In genomic region chr6:13146429-13146828, GRCh38 we compare ENCODE assay signal across 21 cellular contexts.
DNase-seq lines count a peak whose midpoint lies in the region; ATAC-seq, FAIRE-seq and TF ChIP-seq lines count a peak whose summit lies in the region.
"Had no signal": no experiment of that assay in that cellular context is flagged by ENCODE, and none has a peak within 500 bp of the region (broad histone marks: within the 10 kb centered on the region; RNA-seq: fewer than 3 reads in every experiment).

No MANE protein-coding gene starts in this region.

- no peak for TF ChIP-seq CTCF in left lung (IDR thresholded peaks at IDR 0.05)

- WGBS in small intestine, 3 donors: 20 to 72% (median 37%) methylated on average over 3 of the region's 3 CpGs
- 95% methylated on average over 3 of the region's 3 CpGs for WGBS in aorta, 2 donors

- no peak overlapping the region for H3K4me3 ChIP-seq in SJCRH30
- H3K4me3 ChIP-seq in small intestine (ENCODE audit: low read depth in 1 of 2, low read length in 2 of 2): no peak overlapping the region
- H3K4me3 ChIP-seq in aorta (ENCODE audit: low read length in 2 of 2): no peak overlapping the region
- H3K4me3 ChIP-seq in left lung: no peak overlapping the region
- H3K4me3 ChIP-seq: A549, PC-9 had no signal

- intact Hi-C loops in aorta (cut with DNase I): no loop called here
- intact Hi-C loops in left lung (cut with DNase I): no loop called here

- no peak for ATAC-seq in SK-N-SH treated with all-trans-retinoic acid at 6 μM for 48 hours
- no peak for ATAC-seq in aorta (ENCODE audit: low FRiP score)
- ATAC-seq in left lung: no peak
- ATAC-seq: A549 had no signal

- H3K4me1 ChIP-seq in SJCRH30 (peaks cover 9% of the 10 kb centered on the region; the same call in 1 of the 2 replicates), small intestine (ENCODE audit: control insufficient read depth in 2 of 2, insufficient read depth in 1 of 2, low read depth in 1 of 2, low read length in 1 of 2) (no peaks in the 10 kb centered on the region), aorta (ENCODE audit: control insufficient read depth in 1 of 2, insufficient read depth in 2 of 2, low read length in 2 of 2) (peaks cover under 1 to 7% of the 10 kb centered on the region in 2 donors), left lung (no peaks in the 10 kb centered on the region)
- H3K4me1 ChIP-seq: A549, Caco-2 had no signal

- H3K27me3 ChIP-seq in SJCRH30 (no peaks in the 10 kb centered on the region), small intestine (ENCODE audit: control insufficient read depth in 2 of 2, insufficient read depth in 2 of 2, low read length in 2 of 2) (no peaks in the 10 kb centered on the region), aorta (ENCODE audit: control insufficient read depth in 1 of 2, insufficient read depth in 2 of 2, low read length in 1 of 2) (no peaks in the 10 kb centered on the region), left lung (no peaks in the 10 kb centered on the region)

- H3K27ac ChIP-seq in SJCRH30: peak overlapping the region; percentile 40; the same call in 1 of the 2 replicates
- H3K27ac ChIP-seq in small intestine (ENCODE audit: low read depth in 1 of 2, low read length in 1 of 2): no peak overlapping the region
- no peak overlapping the region for H3K27ac ChIP-seq in aorta (ENCODE audit: low read depth in 1 of 2, low read length in 2 of 2)
- H3K27ac ChIP-seq in left lung: no peak overlapping the region
- H3K27ac ChIP-seq: A549, KMS-11, PC-9, RWPE1 had no signal

- H3K36me3 ChIP-seq in SJCRH30: no peaks in the 10 kb centered on the region
- H3K36me3 ChIP-seq in small intestine (ENCODE audit: control insufficient read depth in 2 of 2, insufficient read depth in 2 of 2, low read length in 2 of 2): no peaks in the 10 kb centered on the region
- no peaks in the 10 kb centered on the region for H3K36me3 ChIP-seq in aorta (ENCODE audit: control insufficient read depth in 1 of 2, insufficient read depth in 2 of 2, low read length in 1 of 2)
- no peaks in the 10 kb centered on the region for H3K36me3 ChIP-seq in left lung

- DNase-seq in NCI-H2227 (lab: John Stamatoyannopoulos, UW; ENCODE audit: unreplicated experiment) (peak; percentile 47), NCI-H2227 treated with DMSO at 0.1 percent for 48 hours (lab: John Stamatoyannopoulos, UW) (no peak), NCI-H146 (lab: John Stamatoyannopoulos, UW) (peak; percentile 5), SJCRH30 (peak; percentile 17 to 65), small intestine (peak; percentile 38), aorta (no peak), left lung (no peak)
- DNase-seq: Caco-2; CD4-positive, alpha-beta T cell; DMS153; GDM1; H7; HFFc6; NCI-H2029; NCI-H510A; PC-9; SIG-M5 had no signal

- no peak for FAIRE-seq in small intestine (lab: Jason Lieb, UNC)
- FAIRE-seq: A549 had no signal

- no peaks in the 10 kb centered on the region for H3K9me3 ChIP-seq in SJCRH30 (replicated peaks)
- no peaks in the 10 kb centered on the region for H3K9me3 ChIP-seq in small intestine (ENCODE audit: control insufficient read depth, low read depth)
- no peaks in the 10 kb centered on the region for H3K9me3 ChIP-seq in aorta (ENCODE audit: control insufficient read depth, low read length)
- H3K9me3 ChIP-seq in left lung: no peaks in the 10 kb centered on the region
- H3K9me3 ChIP-seq: A549, Caco-2 had no signal

TF ChIP-seq in SK-N-SH treated with all-trans-retinoic acid at 6 μM for 48 hours, 23 proteins besides CTCF, POLR2A, EP300 and RAD21:
- TF ChIP-seq CSRNP3 (CRISPR knock-in tag; IDR thresholded peaks at IDR 0.05): no peak
- no peak for TF ChIP-seq PATZ1 (CRISPR knock-in tag; IDR thresholded peaks at IDR 0.05; ENCODE audit: borderline replicate concordance)
- TF ChIP-seq CSDC2 (CRISPR knock-in tag; IDR thresholded peaks at IDR 0.05): no peak
- no peak for TF ChIP-seq SNAI2 (CRISPR knock-in tag; IDR thresholded peaks at IDR 0.05)
- no peak for TF ChIP-seq BACH2 (CRISPR knock-in tag; IDR thresholded peaks at IDR 0.05; ENCODE audit: borderline replicate concordance)
- no peak for TF ChIP-seq OSR1 (CRISPR knock-in tag; IDR thresholded peaks at IDR 0.05)
- no peak for TF ChIP-seq ESRRG (CRISPR knock-in tag; IDR thresholded peaks at IDR 0.05)
- no peak for TF ChIP-seq ZNF8 (CRISPR knock-in tag; IDR thresholded peaks at IDR 0.05)
- TF ChIP-seq PPARA (CRISPR knock-in tag; IDR thresholded peaks at IDR 0.05; ENCODE audit: borderline replicate concordance): no peak
- TF ChIP-seq CREB5 (CRISPR knock-in tag; IDR thresholded peaks at IDR 0.05; ENCODE audit: low read depth): no peak
- TF ChIP-seq ZFP30 (CRISPR knock-in tag; IDR thresholded peaks at IDR 0.05): no peak

Comparison
In these comparisons a context has a peak if more than half of its experiments do, and no peak if none do; other contexts are left out.
1. DNase-seq: peak in NCI-H2227 (single experiment), NCI-H146 (single experiment), SJCRH30 (2 of 2) and small intestine (single experiment); none in NCI-H2227 treated with DMSO at 0.1 percent for 48 hours (single experiment), aorta (0 of 2) and left lung (0 of 2).